Comparison of ENCODE assay signal across 21 cellular contexts in the genomic region with DNA sequence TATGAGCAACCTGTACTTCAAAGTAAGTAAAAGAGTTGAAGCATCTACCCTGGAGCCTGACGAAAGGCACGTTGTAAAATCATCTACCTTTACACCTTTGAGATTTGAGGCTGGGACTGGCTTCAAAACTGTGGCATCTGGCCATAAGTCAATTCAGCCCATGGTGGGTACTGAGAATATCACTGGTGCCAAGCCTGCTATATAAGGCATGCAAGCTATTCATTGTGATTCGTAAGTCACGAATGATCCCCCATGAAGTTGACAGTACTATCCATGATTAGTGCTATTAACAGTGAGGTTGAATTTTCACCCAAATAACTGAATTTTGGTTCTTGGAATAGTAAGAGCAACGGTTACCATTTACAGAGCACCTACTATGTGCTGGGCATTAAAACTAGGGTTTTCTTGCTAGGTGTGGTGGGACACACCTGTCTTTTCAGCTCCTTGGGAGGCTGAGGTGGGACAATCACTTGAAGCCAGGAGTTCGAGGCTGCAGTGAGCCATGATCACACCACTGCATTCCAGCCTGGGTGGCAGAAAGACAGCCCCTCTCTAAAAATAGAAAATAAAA.
"Had no signal": no experiment of that assay in that cellular context is flagged by ENCODE, and none has a peak within 500 bp of the region (broad histone marks: within the 10 kb centered on the region; RNA-seq: fewer than 3 reads in every experiment).

No MANE protein-coding gene starts in this region.

- DNase-seq: effector memory CD8-positive, alpha-beta T cell; esophagus squamous epithelium; foreskin fibroblast; glutamatergic neuron; kidney; left cardiac atrium; left ventricle myocardium superior; mesendoderm; naive B cell; posterior cingulate gyrus; sigmoid colon; small intestine; stimulated activated CD4-positive, alpha-beta T cell treated with anti-CD3 and anti-CD28 coated beads, Interleukin-12 subunit alpha, Interleukin-12 subunit beta, amount 100 ng/mL, for 4 hours; stimulated activated naive CD8-positive, alpha-beta T cell treated with anti-CD3 and anti-CD28 coated beads, Interleukin-15, Interleukin-2, amounts not matched to agents 100 U/mL and 50 U/mL, for 24 hours; thyroid gland had no signal

- H3K4me3 ChIP-seq: esophagus squamous epithelium, gastroesophageal sphincter, sigmoid colon, suprapubic skin, thyroid gland had no signal

- ATAC-seq: effector memory CD8-positive, alpha-beta T cell; gastroesophageal sphincter; left cardiac atrium; left ventricle myocardium superior had no signal

- H3K9me3 Mint-ChIP-seq: dendritic cell treated with granulocyte-macrophage colony-stimulating factor and Interleukin-4, amounts not matched to agents 40 ng/mL and 50 ng/mL, for 4 days; effector memory CD8-positive, alpha-beta T cell; naive B cell; type B pancreatic cell had no signal

- FAIRE-seq: colon, kidney, small intestine, urothelium cell line had no signal

- H3K27me3 Mint-ChIP-seq: dendritic cell treated with granulocyte-macrophage colony-stimulating factor and Interleukin-4, amounts not matched to agents 40 ng/mL and 50 ng/mL, for 4 days; effector memory CD8-positive, alpha-beta T cell; naive B cell; type B pancreatic cell had no signal

- H3K27ac ChIP-seq: esophagus squamous epithelium, gastroesophageal sphincter, sigmoid colon, suprapubic skin, thyroid gland had no signal

- H3K9me3 ChIP-seq: esophagus squamous epithelium, gastroesophageal sphincter, sigmoid colon, suprapubic skin, thyroid gland had no signal

- H3K36me3 ChIP-seq: gastroesophageal sphincter, sigmoid colon, suprapubic skin, thyroid gland had no signal

- H3K4me3 Mint-ChIP-seq: dendritic cell treated with granulocyte-macrophage colony-stimulating factor and Interleukin-4, amounts not matched to agents 40 ng/mL and 50 ng/mL, for 4 days; effector memory CD8-positive, alpha-beta T cell; type B pancreatic cell had no signal

- H3K27ac Mint-ChIP-seq: dendritic cell treated with granulocyte-macrophage colony-stimulating factor and Interleukin-4, amounts not matched to agents 40 ng/mL and 50 ng/mL, for 4 days; type B pancreatic cell had no signal

- H3K27me3 ChIP-seq: esophagus squamous epithelium, gastroesophageal sphincter, sigmoid colon, suprapubic skin, thyroid gland had no signal
